ENCODE assay signal across 10 cellular contexts in the genomic region with DNA sequence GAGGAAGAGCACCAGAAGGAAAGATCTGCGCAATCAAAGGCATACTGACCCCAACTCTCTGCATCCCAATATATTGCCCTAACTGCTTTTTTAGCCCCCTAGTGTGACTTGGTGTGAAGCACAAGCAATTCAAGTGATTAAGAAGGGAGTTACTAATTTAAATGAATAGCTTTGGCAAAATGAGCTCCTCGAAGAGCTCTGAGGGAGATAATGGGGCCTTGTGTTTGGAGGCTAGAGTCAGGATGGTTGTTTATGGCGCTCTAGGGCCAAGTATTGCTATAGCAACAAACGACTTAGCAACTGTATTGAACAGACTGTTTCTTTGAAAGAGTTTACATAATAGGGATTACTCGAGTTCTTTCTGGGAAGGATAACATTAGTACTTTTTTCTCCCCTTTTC. TPM values are rescaled to one million over a fixed set of nuclear protein-coding genes. Genes with fewer than 3 reads are reported as not detected.
DNase-seq lines count a peak whose midpoint lies in the region; ATAC-seq and TF ChIP-seq lines count a peak whose summit lies in the region.
"Had no signal": no experiment of that assay in that cellular context is flagged by ENCODE, and none has a peak within 500 bp of the region (broad histone marks: within the 10 kb centered on the region; RNA-seq: fewer than 3 reads in every experiment).

No MANE protein-coding gene starts in this region.

- no peaks in the 10 kb centered on the region for H3K36me3 Mint-ChIP-seq in endodermal cell (ENCODE audit: low read depth)
- no peaks in the 10 kb centered on the region for H3K36me3 Mint-ChIP-seq in stimulated activated effector memory CD8-positive, alpha-beta T cell treated with anti-CD3 and anti-CD28 coated beads, Interleukin-12 subunit alpha, Interleukin-12 subunit beta, amount 100 ng/mL, for 72 hours
- H3K36me3 Mint-ChIP-seq in mesothelial cell of epicardium = no peaks in the 10 kb centered on the region

- DNase-seq in ELF-1 (ENCODE audit: low read depth, low spot score) (peak; percentile 66), NCI-H2227 (lab: John Stamatoyannopoulos, UW; ENCODE audit: unreplicated experiment) (peak; percentile 54), endodermal cell (no peak), mesothelial cell of epicardium (ENCODE audit: low spot score in 2 of 2, unreplicated experiment in 2 of 2) (no peak)
- no peak for DNase-seq in stimulated activated effector memory CD8-positive, alpha-beta T cell treated with anti-CD3 and anti-CD28 coated beads, Interleukin-12 subunit alpha, Interleukin-12 subunit beta, amount 100 ng/mL, for 72 hours (ENCODE audit: low spot score in 2 of 2)
- no peak for DNase-seq in stimulated activated naive CD8-positive, alpha-beta T cell treated with anti-CD3 and anti-CD28 coated beads, Interleukin-15, amount 100 ng/mL, for 72 hours
- no peak for DNase-seq in stimulated activated naive CD8-positive, alpha-beta T cell treated with anti-CD3 and anti-CD28 coated beads, Interleukin-15, Interleukin-2, amounts not matched to agents 100 U/mL and 50 U/mL, for 24 hours
- DNase-seq: adrenal gland, occipital lobe had no signal

- peak overlapping the region; percentile 7 for H3K4me2 ChIP-seq in neural cell (ENCODE audit: low read length)

- H3K4me1 ChIP-seq in endodermal cell (ENCODE audit: control insufficient read depth, insufficient read depth, low read length) = peaks cover 5% of the 10 kb centered on the region

- H4K20me1 ChIP-seq in neural cell (ENCODE audit: insufficient read depth) = no peaks in the 10 kb centered on the region

- no peak for ATAC-seq in stimulated activated effector memory CD8-positive, alpha-beta T cell treated with anti-CD3 and anti-CD28 coated beads, Interleukin-12 subunit alpha, Interleukin-12 subunit beta, amount 100 ng/mL, for 72 hours
- no peak for ATAC-seq in stimulated activated naive CD8-positive, alpha-beta T cell treated with anti-CD3 and anti-CD28 coated beads, Interleukin-15, amount 100 ng/mL, for 72 hours
- ATAC-seq in stimulated activated naive CD8-positive, alpha-beta T cell treated with anti-CD3 and anti-CD28 coated beads, Interleukin-15, Interleukin-2, amounts not matched to agents 100 U/mL and 50 U/mL, for 24 hours = no peak

- H3K9me3 Mint-ChIP-seq in endodermal cell (no peaks in the 10 kb centered on the region), mesothelial cell of epicardium (no peaks in the 10 kb centered on the region)
- no peaks in the 10 kb centered on the region for H3K9me3 Mint-ChIP-seq in stimulated activated effector memory CD8-positive, alpha-beta T cell treated with anti-CD3 and anti-CD28 coated beads, Interleukin-12 subunit alpha, Interleukin-12 subunit beta, amount 100 ng/mL, for 72 hours
- no peaks in the 10 kb centered on the region for H3K9me3 Mint-ChIP-seq in stimulated activated naive CD8-positive, alpha-beta T cell treated with anti-CD3 and anti-CD28 coated beads, Interleukin-15, amount 100 ng/mL, for 72 hours

- TF ChIP-seq EP300 in neural cell (conservative IDR thresholded peaks at IDR 0.05; ENCODE audit: poor library complexity, severe bottlenecking) = no peak

- H3K27ac Mint-ChIP-seq in endodermal cell (no peak overlapping the region), mesothelial cell of epicardium (no peak overlapping the region)
- no peak overlapping the region for H3K27ac Mint-ChIP-seq in stimulated activated effector memory CD8-positive, alpha-beta T cell treated with anti-CD3 and anti-CD28 coated beads, Interleukin-12 subunit alpha, Interleukin-12 subunit beta, amount 100 ng/mL, for 72 hours
- H3K27ac Mint-ChIP-seq in stimulated activated naive CD8-positive, alpha-beta T cell treated with anti-CD3 and anti-CD28 coated beads, Interleukin-15, amount 100 ng/mL, for 72 hours = no peak overlapping the region

- H3K27me3 ChIP-seq in endodermal cell (ENCODE audit: control insufficient read depth, insufficient read depth, low read length, poor library complexity, severe bottlenecking) (peaks cover 29% of the 10 kb centered on the region), neural cell (ENCODE audit: insufficient read depth, low read depth, low read length) (peaks cover 13% of the 10 kb centered on the region)
- H3K27me3 ChIP-seq: adrenal gland had no signal

- H2AFZ ChIP-seq in neural cell (ENCODE audit: low read depth, low read length) = no peak overlapping the region

- no peaks in the 10 kb centered on the region for H3K36me3 ChIP-seq in endodermal cell (ENCODE audit: control insufficient read depth, insufficient read depth, low read length)
- H3K36me3 ChIP-seq in neural cell (ENCODE audit: insufficient read depth, low read length) = no peaks in the 10 kb centered on the region
- H3K36me3 ChIP-seq: adrenal gland had no signal

- no peak for TF ChIP-seq RAD21 in neural cell (conservative IDR thresholded peaks at IDR 0.05)

- WGBS in endodermal cell (ENCODE audit: insufficient coverage in 1 of 2, insufficient read length in 1 of 2), 2 experiments = 56 to 74% methylated on average over 2 to 5 of the region's 5 CpGs

- H3K9me2 ChIP-seq in neural cell (ENCODE audit: insufficient read depth, low read length) = no peaks in the 10 kb centered on the region

- H3K9me3 ChIP-seq in endodermal cell (ENCODE audit: control insufficient read depth, low read length) (no peaks in the 10 kb centered on the region), neural cell (ENCODE audit: low read length) (no peaks in the 10 kb centered on the region)
- H3K9me3 ChIP-seq: adrenal gland had no signal

- peak; percentile 49 for TF ChIP-seq CTCF in endodermal cell (conservative IDR thresholded peaks at IDR 0.05)
- peak; percentile 23 for TF ChIP-seq CTCF in neural cell (IDR thresholded peaks at IDR 0.05; ENCODE audit: poor library complexity, severe bottlenecking)
- TF ChIP-seq CTCF in mesothelial cell of epicardium (IDR thresholded peaks at IDR 0.05; ENCODE audit: unreplicated experiment) = no peak

- H3K4me3 ChIP-seq in endodermal cell (ENCODE audit: low read length) = no peak overlapping the region
- H3K4me3 ChIP-seq in neural cell (ENCODE audit: low read length) = no peak overlapping the region
- H3K4me3 ChIP-seq: adrenal gland had no signal

- H3K9ac ChIP-seq in endodermal cell (ENCODE audit: extremely low read depth, low read length, poor library complexity, severe bottlenecking) (no peak overlapping the region), neural cell (ENCODE audit: low read length) (no peak overlapping the region)

- H3K27me3 Mint-ChIP-seq in endodermal cell (ENCODE audit: insufficient read depth) = peaks cover 5% of the 10 kb centered on the region
- no peaks in the 10 kb centered on the region for H3K27me3 Mint-ChIP-seq in mesothelial cell of epicardium (ENCODE audit: low read depth)
- H3K27me3 Mint-ChIP-seq in stimulated activated naive CD8-positive, alpha-beta T cell treated with anti-CD3 and anti-CD28 coated beads, Interleukin-15, amount 100 ng/mL, for 72 hours = no peaks in the 10 kb centered on the region

- H3K4me1 Mint-ChIP-seq in endodermal cell (peaks cover 39% of the 10 kb centered on the region), mesothelial cell of epicardium (peaks cover 5% of the 10 kb centered on the region)
- peaks cover 4% of the 10 kb centered on the region for H3K4me1 Mint-ChIP-seq in stimulated activated effector memory CD8-positive, alpha-beta T cell treated with anti-CD3 and anti-CD28 coated beads, Interleukin-12 subunit alpha, Interleukin-12 subunit beta, amount 100 ng/mL, for 72 hours
- peaks cover 4% of the 10 kb centered on the region for H3K4me1 Mint-ChIP-seq in stimulated activated naive CD8-positive, alpha-beta T cell treated with anti-CD3 and anti-CD28 coated beads, Interleukin-15, amount 100 ng/mL, for 72 hours

- no peaks in the 10 kb centered on the region for H3F3A ChIP-seq in neural cell (ENCODE audit: insufficient read depth, low read length, poor library complexity, severe bottlenecking)

- H3K27ac ChIP-seq in endodermal cell (ENCODE audit: low read depth, low read length) = peak overlapping the region; percentile 47
- peak overlapping the region; percentile 18 for H3K27ac ChIP-seq in neural cell (ENCODE audit: low read length)

- H3K4me3 Mint-ChIP-seq in endodermal cell (no peak overlapping the region), mesothelial cell of epicardium (no peak overlapping the region)
- H3K4me3 Mint-ChIP-seq in stimulated activated effector memory CD8-positive, alpha-beta T cell treated with anti-CD3 and anti-CD28 coated beads, Interleukin-12 subunit alpha, Interleukin-12 subunit beta, amount 100 ng/mL, for 72 hours = no peak overlapping the region
- no peak overlapping the region for H3K4me3 Mint-ChIP-seq in stimulated activated naive CD8-positive, alpha-beta T cell treated with anti-CD3 and anti-CD28 coated beads, Interleukin-15, amount 100 ng/mL, for 72 hours

- no peaks in the 10 kb centered on the region for H3K79me2 ChIP-seq in neural cell (replicated peaks; ENCODE audit: insufficient read depth, low read length)

TF ChIP-seq in neural cell, 6 proteins besides CTCF, POLR2A, EP300 and RAD21 (continues in another document):
- no peak for TF ChIP-seq MXI1 (conservative IDR thresholded peaks at IDR 0.05; ENCODE audit: poor library complexity, severe bottlenecking)
- no peak for TF ChIP-seq REST (IDR thresholded peaks at IDR 0.05; ENCODE audit: borderline replicate concordance)

RNA-seq across cellular contexts. Expression of gene C5orf58, which starts 11.5 kb away (rescaled TPM):
- under 1 TPM in 1 of 2 donors, not detected in 1; 0.95 TPM for total RNA-seq in endodermal cell
- polyA plus RNA-seq in endodermal cell (2013, experiment 1 of 2) = 0.78 TPM
- polyA plus RNA-seq in endodermal cell (2013, experiment 2 of 2) = 0.95 TPM
- polyA plus RNA-seq in neural cell = not detected in 2 replicates
- polyA minus RNA-seq in neural cell = not detected in 2 replicates
- not detected in 3 replicates for total RNA-seq in mesothelial cell of epicardium
- total RNA-seq: occipital lobe had no signal

Comparison
In these comparisons a context has a peak if more than half of its experiments do, and no peak if none do; other contexts are left out.
1. DNase-seq: peak in ELF-1 (single experiment) and NCI-H2227 (single experiment); none in endodermal cell (single experiment), stimulated activated effector memory CD8-positive, alpha-beta T cell treated with anti-CD3 and anti-CD28 coated beads, Interleukin-12 subunit alpha, Interleukin-12 subunit beta, amount 100 ng/mL, for 72 hours (0 of 2), mesothelial cell of epicardium (0 of 2), stimulated activated naive CD8-positive, alpha-beta T cell treated with anti-CD3 and anti-CD28 coated beads, Interleukin-15, amount 100 ng/mL, for 72 hours (0 of 2) and stimulated activated naive CD8-positive, alpha-beta T cell treated with anti-CD3 and anti-CD28 coated beads, Interleukin-15, Interleukin-2, amounts not matched to agents 100 U/mL and 50 U/mL, for 24 hours (single experiment).